Comparison of ENCODE assay signal across 1 cellular context in the genomic region with DNA sequence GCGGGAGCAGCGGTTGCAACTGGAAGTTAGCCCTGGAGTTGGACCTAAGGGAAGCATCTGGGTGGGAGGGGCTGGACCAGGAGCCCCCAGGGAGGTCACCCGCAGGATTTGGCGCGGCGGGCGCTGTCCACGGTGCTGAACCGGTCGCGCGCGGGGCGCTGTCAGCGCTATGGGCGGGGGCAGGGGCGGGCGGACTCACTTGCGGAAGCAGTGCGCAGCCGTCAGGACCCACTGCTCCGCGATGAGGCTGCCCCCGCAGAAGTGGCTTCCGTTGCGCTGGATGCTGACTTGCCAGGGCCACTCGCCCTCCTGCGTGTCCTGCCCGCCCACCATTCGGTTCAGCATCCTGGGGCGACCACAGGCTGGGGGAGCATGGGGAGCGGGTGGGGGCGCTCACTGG.
A peak's percentile ranks its signal among the peaks of the same experiment; 100 is the strongest.
TF ChIP-seq lines count a peak whose summit lies in the region.

No MANE protein-coding gene starts in this region.

TF ChIP-seq in GM12878, 131 proteins besides CTCF, POLR2A, EP300 and RAD21 (continued from another document):
- peak; percentile 98 for TF ChIP-seq REST (IDR thresholded peaks at IDR 0.05; ENCODE audit: low read depth, low read length)
- TF ChIP-seq TAF1 (IDR thresholded peaks at IDR 0.05; ENCODE audit: borderline replicate concordance, low read depth, low read length) = no peak
- peak; percentile 87; the same call in 1 of the 2 replicates for TF ChIP-seq RCOR1 (conservative IDR thresholded peaks at IDR 0.05; ENCODE audit: low read depth, low read length)
